Comparison of ENCODE assay signal across 1 cellular context in genomic region chr12:116882742-116883141, GRCh38.
A peak's percentile ranks its signal among the peaks of the same experiment; 100 is the strongest.
TF ChIP-seq lines count a peak whose summit lies in the region.

No MANE protein-coding gene starts in this region.

TF ChIP-seq in HEK293, 187 proteins besides CTCF, POLR2A, EP300 and RAD21 (continued from another document and continues in another):
- TF ChIP-seq ZNF398 (tag by site-specific recombination; IDR thresholded peaks at IDR 0.05) (no peak), KLF1 (tag by site-specific recombination; IDR thresholded peaks at IDR 0.05) (no peak), ZNF248 (tag by site-specific recombination; IDR thresholded peaks at IDR 0.05) (no peak), ZNF521 (tag by site-specific recombination; IDR thresholded peaks at IDR 0.05) (no peak), ZBTB49 (tag by site-specific recombination; IDR thresholded peaks at IDR 0.05; ENCODE audit: low read depth) (no peak), SP3 (tag by site-specific recombination; IDR thresholded peaks at IDR 0.05) (no peak), ZEB2 (tag by site-specific recombination; IDR thresholded peaks at IDR 0.05) (peak; percentile 12; the same call in 1 of the 2 replicates), IKZF3 (tag by site-specific recombination; IDR thresholded peaks at IDR 0.05) (peak; percentile 74), ZNF621 (tag by site-specific recombination; IDR thresholded peaks at IDR 0.05) (no peak), ZNF707 (tag by site-specific recombination; IDR thresholded peaks at IDR 0.05) (no peak), ZNF777 (tag by site-specific recombination; IDR thresholded peaks at IDR 0.05; ENCODE audit: borderline replicate concordance) (no peak), ZNF473 (tag by site-specific recombination; IDR thresholded peaks at IDR 0.05) (no peak), ZNF558 (tag by site-specific recombination; IDR thresholded peaks at IDR 0.05) (no peak), ZNF639 (tag by site-specific recombination; IDR thresholded peaks at IDR 0.05) (no peak), ZSCAN23 (tag by site-specific recombination; IDR thresholded peaks at IDR 0.05) (no peak), ZNF175 (tag by site-specific recombination; IDR thresholded peaks at IDR 0.05) (no peak), ZNF580 (tag by site-specific recombination; IDR thresholded peaks at IDR 0.05) (no peak), ZFP3 (tag by site-specific recombination; IDR thresholded peaks at IDR 0.05; ENCODE audit: low read depth) (no peak), ZNF449 (tag by site-specific recombination; IDR thresholded peaks at IDR 0.05) (no peak), PRDM4 (tag by site-specific recombination; IDR thresholded peaks at IDR 0.05) (peak; percentile 95), ZNF211 (tag by site-specific recombination; IDR thresholded peaks at IDR 0.05; ENCODE audit: low read depth) (no peak), ZNF701 (tag by site-specific recombination; IDR thresholded peaks at IDR 0.05) (no peak), ZNF585B (tag by site-specific recombination; IDR thresholded peaks at IDR 0.05) (no peak), ZNF335 (tag by site-specific recombination; conservative IDR thresholded peaks at IDR 0.05) (no peak), ZBTB1 (tag by site-specific recombination; IDR thresholded peaks at IDR 0.05) (no peak), ZNF366 (tag by site-specific recombination; conservative IDR thresholded peaks at IDR 0.05) (0 out of 2 replicates have a peak, but pooled peaks have one; percentile 21), ZNF184 (tag by site-specific recombination; IDR thresholded peaks at IDR 0.05) (no peak), ZNF488 (tag by site-specific recombination; IDR thresholded peaks at IDR 0.05) (no peak), ZBTB11 (tag by site-specific recombination; conservative IDR thresholded peaks at IDR 0.05; ENCODE audit: low read depth) (no peak), GFI1B (tag by site-specific recombination; IDR thresholded peaks at IDR 0.05) (no peak), ZNF148 (tag by site-specific recombination; IDR thresholded peaks at IDR 0.05; ENCODE audit: borderline replicate concordance) (no peak), GLI4 (tag by site-specific recombination; IDR thresholded peaks at IDR 0.05) (no peak), ZNF37A (tag by site-specific recombination; IDR thresholded peaks at IDR 0.05) (no peak), ZFP37 (tag by site-specific recombination; IDR thresholded peaks at IDR 0.05) (no peak), ZNF692 (tag by site-specific recombination; IDR thresholded peaks at IDR 0.05) (no peak), SP7 (tag by site-specific recombination; IDR thresholded peaks at IDR 0.05) (no peak), ZNF791 (tag by site-specific recombination; IDR thresholded peaks at IDR 0.05) (no peak), ZNF391 (tag by site-specific recombination; IDR thresholded peaks at IDR 0.05; ENCODE audit: borderline replicate concordance, low read depth) (no peak), ZBTB6 (tag by site-specific recombination; IDR thresholded peaks at IDR 0.05) (no peak), ZNF155 (tag by site-specific recombination; IDR thresholded peaks at IDR 0.05) (no peak), BCL11A (tag by site-specific recombination; IDR thresholded peaks at IDR 0.05; ENCODE audit: low read depth) (no peak), SALL2 (tag by site-specific recombination; IDR thresholded peaks at IDR 0.05; ENCODE audit: borderline replicate concordance) (no peak), ZNF624 (tag by site-specific recombination; IDR thresholded peaks at IDR 0.05) (no peak), ZNF302 (tag by site-specific recombination; IDR thresholded peaks at IDR 0.05; ENCODE audit: low read depth) (no peak), ZNF138 (tag by site-specific recombination; IDR thresholded peaks at IDR 0.05; ENCODE audit: borderline replicate concordance) (no peak)
